In genomic region chr2:175004980-175005832, GRCh38 we compare ENCODE assay signal across 1 cellular context.
TF ChIP-seq lines count a peak whose summit lies in the region.

Gene CHN1, minus strand, starts transcription at chr2:175005381. Its CDS starts 469 bp downstream, at chr2:175004912.

TF ChIP-seq in K562, 482 proteins besides CTCF, POLR2A, EP300 and RAD21 (continued from another document and continues in another):
- TF ChIP-seq L3MBTL2 (IDR thresholded peaks at IDR 0.05) (peak; percentile 54), ZBTB7A (IDR thresholded peaks at IDR 0.05; ENCODE audit: borderline replicate concordance, control insufficient read depth, low read depth, low read length) (peak; percentile 43; the same call in 1 of the 2 replicates), CXXC5 (CRISPR knock-in tag; IDR thresholded peaks at IDR 0.05) (peak; percentile 77), CBX2 (IDR thresholded peaks at IDR 0.05; ENCODE audit: insufficient read depth, low read length, poor library complexity, severe bottlenecking) (peak; percentile 61), ZBTB40 (IDR thresholded peaks at IDR 0.05) (no peak), ZBTB40 (CRISPR knock-in tag; IDR thresholded peaks at IDR 0.05) (no peak), POLR2G (IDR thresholded peaks at IDR 0.05; ENCODE audit: low read depth, low read length) (peak; percentile 30; the same call in 1 of the 2 replicates), E2F1 (CRISPR knock-in tag; IDR thresholded peaks at IDR 0.05) (no peak), TBL1XR1 (IDR thresholded peaks at IDR 0.05; ENCODE audit: low read length in 2 of 2) (no peak), RBBP5 (IDR thresholded peaks at IDR 0.05; ENCODE audit: borderline replicate concordance, insufficient read depth, low read length, poor library complexity, severe bottlenecking) (peak; percentile 54), ETV6 (IDR thresholded peaks at IDR 0.05; ENCODE audit: borderline replicate concordance in 1 of 2, low read depth in 2 of 2, low read length in 1 of 2) (no peak), ETV6 (CRISPR knock-in tag; IDR thresholded peaks at IDR 0.05; ENCODE audit: borderline replicate concordance) (no peak), MTA3 (IDR thresholded peaks at IDR 0.05; ENCODE audit: borderline replicate concordance) (no peak), THRAP3 (IDR thresholded peaks at IDR 0.05; ENCODE audit: borderline replicate concordance) (no peak), MECOM (CRISPR knock-in tag; IDR thresholded peaks at IDR 0.05) (no peak), SRSF3 (IDR thresholded peaks at IDR 0.05; ENCODE audit: insufficient read depth, low read length) (no peak), TRIM25 (IDR thresholded peaks at IDR 0.05; ENCODE audit: borderline replicate concordance) (no peak), WHSC1 (IDR thresholded peaks at IDR 0.05; ENCODE audit: low read length) (no peak), ZNF764 (CRISPR knock-in tag; IDR thresholded peaks at IDR 0.05; ENCODE audit: low read depth) (no peak), MAFG (tag; conservative IDR thresholded peaks at IDR 0.05) (no peak), SMAD4 (CRISPR knock-in tag; conservative IDR thresholded peaks at IDR 0.05) (peak; percentile 65; the same call in 1 of the 2 replicates), RHOXF2B (CRISPR knock-in tag; conservative IDR thresholded peaks at IDR 0.05) (no peak), ESRRA (IDR thresholded peaks at IDR 0.05; ENCODE audit: borderline replicate concordance, low read depth) (no peak), SMARCE1 (IDR thresholded peaks at IDR 0.05) (no peak), RFX1 (IDR thresholded peaks at IDR 0.05) (peak; percentile 90), ZNF347 (CRISPR knock-in tag; IDR thresholded peaks at IDR 0.05; ENCODE audit: low read depth) (no peak), LEF1 (IDR thresholded peaks at IDR 0.05) (no peak), PCBP2 (IDR thresholded peaks at IDR 0.05; ENCODE audit: low read depth, low read length, poor library complexity, severe bottlenecking) (no peak), ZNF57 (CRISPR knock-in tag; IDR thresholded peaks at IDR 0.05) (no peak), MCM2 (IDR thresholded peaks at IDR 0.05; ENCODE audit: low read depth) (no peak), HDAC6 (IDR thresholded peaks at IDR 0.05; ENCODE audit: low read depth, low read length) (no peak), ZNF133 (CRISPR knock-in tag; IDR thresholded peaks at IDR 0.05) (no peak), HMGN3 (IDR thresholded peaks at IDR 0.05; ENCODE audit: borderline replicate concordance, extremely low read depth, insufficient read length, low read depth, low read length) (peak; percentile 82), MYC (IDR thresholded peaks at IDR 0.05; ENCODE audit: low read depth, low read length) (no peak), MYC (CRISPR knock-in tag; IDR thresholded peaks at IDR 0.05; ENCODE audit: borderline replicate concordance, low read depth) (no peak), EGR1 (conservative IDR thresholded peaks at IDR 0.05) (no peak), DACH1 (IDR thresholded peaks at IDR 0.05; ENCODE audit: partially characterized antibody) (no peak), FUS (optimal IDR thresholded peaks at IDR 0.05; ENCODE audit: low read depth, low read length) (peak; percentile 37), ZC3H4 (CRISPR knock-in tag; IDR thresholded peaks at IDR 0.05; ENCODE audit: borderline replicate concordance) (no peak), ELF2 (CRISPR knock-in tag; IDR thresholded peaks at IDR 0.05) (no peak), RREB1 (CRISPR knock-in tag; IDR thresholded peaks at IDR 0.05) (0 out of 2 replicates have a peak, but pooled peaks have one; percentile 78), TFAM (CRISPR knock-in tag; conservative IDR thresholded peaks at IDR 0.05) (no peak), E2F6 (IDR thresholded peaks at IDR 0.05; ENCODE audit: borderline replicate concordance in 1 of 2, extremely low read depth in 1 of 2, insufficient read depth in 1 of 2, insufficient read length in 1 of 2, low read depth in 1 of 2, low read length in 1 of 2, poor library complexity in 1 of 2, severe bottlenecking in 1 of 2) (peak in 1 of 2 experiments; percentile 70), PBX2 (CRISPR knock-in tag; IDR thresholded peaks at IDR 0.05; ENCODE audit: low read depth) (no peak), PBX2 (tag; conservative IDR thresholded peaks at IDR 0.05; ENCODE audit: low read depth) (no peak)
